ENCODE assay signal across 19 cellular contexts in genomic region chr3:133881987-133882825, GRCh38. TPM values are rescaled to one million over a fixed set of nuclear protein-coding genes. Genes with fewer than 3 reads are reported as not detected.
DNase-seq lines count a peak whose midpoint lies in the region; ATAC-seq, FAIRE-seq and TF ChIP-seq lines count a peak whose summit lies in the region.
"Had no signal": no experiment of that assay in that cellular context is flagged by ENCODE, and none has a peak within 500 bp of the region (broad histone marks: within the 10 kb centered on the region; RNA-seq: fewer than 3 reads in every experiment).

No MANE protein-coding gene starts in this region.

- intact Hi-C loops in kidney (cut with DNase I), result no loop called here
- intact Hi-C loops in vagina (cut with DNase I), result no loop called here

- no peak for TF ChIP-seq CTCF in kidney (IDR thresholded peaks at IDR 0.05; ENCODE audit: borderline replicate concordance, extremely low read depth, insufficient read depth)
- no peak for TF ChIP-seq CTCF in vagina (IDR thresholded peaks at IDR 0.05)

- no peak overlapping the region for H3K4me3 Mint-ChIP-seq in activated naive CD8-positive, alpha-beta T cell
- H3K4me3 Mint-ChIP-seq in activated naive CD8-positive, alpha-beta T cell treated with anti-CD3 and anti-CD28 coated beads for 36 hours, result no peak overlapping the region
- H3K4me3 Mint-ChIP-seq: activated T-cell treated with anti-CD3 and anti-CD28 coated beads, Interleukin-2, amount 50 U/mL, for 4 hours had no signal

- H3K9ac ChIP-seq in kidney (ENCODE audit: low read length in 2 of 2), result no peak overlapping the region

- H3K9me3 ChIP-seq in kidney (ENCODE audit: control insufficient read depth in 1 of 2, low read length in 2 of 2), result peaks cover 0 to 14% of the 10 kb centered on the region in 2 donors
- no peaks in the 10 kb centered on the region for H3K9me3 ChIP-seq in vagina
- H3K9me3 ChIP-seq: neutrophil, SJCRH30, thoracic aorta had no signal

- TF ChIP-seq POLR2A in vagina (IDR thresholded peaks at IDR 0.05), result no peak

- H3K27me3 Mint-ChIP-seq in activated naive CD8-positive, alpha-beta T cell, result no peaks in the 10 kb centered on the region
- H3K27me3 Mint-ChIP-seq in activated naive CD8-positive, alpha-beta T cell treated with anti-CD3 and anti-CD28 coated beads for 36 hours, result peaks cover 8% of the 10 kb centered on the region

- no peaks in the 10 kb centered on the region for H3K27me3 ChIP-seq in vagina
- H3K27me3 ChIP-seq: dorsolateral prefrontal cortex, neutrophil, SJCRH30 had no signal

- H3K36me3 Mint-ChIP-seq in activated naive CD8-positive, alpha-beta T cell, result peaks cover 6% of the 10 kb centered on the region
- H3K36me3 Mint-ChIP-seq in activated naive CD8-positive, alpha-beta T cell treated with anti-CD3 and anti-CD28 coated beads for 36 hours, result no peaks in the 10 kb centered on the region

- DNase-seq in activated naive CD8-positive, alpha-beta T cell treated with anti-CD3 and anti-CD28 coated beads for 36 hours, result no peak
- peak; percentile 71 for DNase-seq in UCSD-AML1 (lab: John Stamatoyannopoulos, UW; ENCODE audit: unreplicated experiment)
- peak; percentile 45 for DNase-seq in kidney
- peak; percentile 75 to 90 for DNase-seq in vagina (ENCODE audit: extremely low spot score in 2 of 2)
- no peak for DNase-seq in NCI-H82 (lab: John Stamatoyannopoulos, UW)
- DNase-seq in dedifferentiated amniotic fluid mesenchymal stem cell (ENCODE audit: extremely low spot score), result no peak
- DNase-seq: activated T-cell treated with anti-CD3 and anti-CD28 coated beads, Interleukin-2, amount 50 U/mL, for 4 hours; DMS79; dorsolateral prefrontal cortex; mesenchymal stem cell; NCI-H1092; NCI-H2171; SJCRH30; WERI-Rb-1 had no signal

- ATAC-seq in GM18861 (IDR thresholded peaks at IDR 0.05; ENCODE audit: unreplicated experiment), result no peak
- ATAC-seq: activated T-cell treated with anti-CD3 and anti-CD28 coated beads, Interleukin-2, amount 50 U/mL, for 4 hours had no signal

- H3K27ac ChIP-seq in kidney (ENCODE audit: low read depth in 2 of 2, low read length in 2 of 2) (no peak overlapping the region), vagina (no peak overlapping the region)
- H3K27ac ChIP-seq: neutrophil, SJCRH30, skin epidermis, thoracic aorta, WERI-Rb-1 had no signal

- H3K4me3 ChIP-seq in kidney (ENCODE audit: low read length in 2 of 2), result no peak overlapping the region
- H3K4me3 ChIP-seq in vagina, result no peak overlapping the region
- H3K4me3 ChIP-seq: dorsolateral prefrontal cortex, SJCRH30, skin epidermis, thoracic aorta had no signal

- no peak for FAIRE-seq in kidney (lab: Jason Lieb, UNC)

- H3K9me3 Mint-ChIP-seq in activated naive CD8-positive, alpha-beta T cell (ENCODE audit: low read depth), result peaks cover 12% of the 10 kb centered on the region
- peaks cover 15% of the 10 kb centered on the region for H3K9me3 Mint-ChIP-seq in activated naive CD8-positive, alpha-beta T cell treated with anti-CD3 and anti-CD28 coated beads for 36 hours

- no peaks in the 10 kb centered on the region for H3K36me3 ChIP-seq in kidney (ENCODE audit: control insufficient read depth in 1 of 2, insufficient read depth in 2 of 2, low read length in 2 of 2)
- H3K36me3 ChIP-seq in vagina, result no peaks in the 10 kb centered on the region
- H3K36me3 ChIP-seq: neutrophil, SJCRH30, thoracic aorta, WERI-Rb-1 had no signal

- no peaks in the 10 kb centered on the region for H3K4me1 ChIP-seq in kidney (ENCODE audit: control insufficient read depth in 1 of 2, insufficient read depth in 1 of 2, low read depth in 1 of 2, low read length in 2 of 2)
- no peaks in the 10 kb centered on the region for H3K4me1 ChIP-seq in vagina
- H3K4me1 ChIP-seq: SJCRH30 had no signal

- peak overlapping the region; percentile 23 for H3K27ac Mint-ChIP-seq in activated naive CD8-positive, alpha-beta T cell
- no peak overlapping the region for H3K27ac Mint-ChIP-seq in activated naive CD8-positive, alpha-beta T cell treated with anti-CD3 and anti-CD28 coated beads for 36 hours

- peaks cover 10% of the 10 kb centered on the region for H3K4me1 Mint-ChIP-seq in activated naive CD8-positive, alpha-beta T cell (ENCODE audit: low read depth)
- peaks cover 3% of the 10 kb centered on the region for H3K4me1 Mint-ChIP-seq in activated naive CD8-positive, alpha-beta T cell treated with anti-CD3 and anti-CD28 coated beads for 36 hours

RNA-seq across cellular contexts. Expression of gene RAB6B, which starts 13.5 kb away (rescaled TPM):
- under 1 TPM; 0.08 to 0.29 TPM for total RNA-seq in activated naive CD8-positive, alpha-beta T cell treated with anti-CD3 and anti-CD28 coated beads for 36 hours
- total RNA-seq in kidney (17.7 TPM), vagina (3.7 TPM)
- 6.6 TPM for polyA plus RNA-seq in kidney (ENCODE audit: insufficient read depth, low read depth, low replicate concordance)

Comparison
In these comparisons a context has a peak if more than half of its experiments do, and no peak if none do; other contexts are left out.
1. DNase-seq: peak in UCSD-AML1 (single experiment), kidney (single experiment) and vagina (2 of 2); none in activated naive CD8-positive, alpha-beta T cell treated with anti-CD3 and anti-CD28 coated beads for 36 hours (single experiment), NCI-H82 (single experiment) and dedifferentiated amniotic fluid mesenchymal stem cell (single experiment).